14 cellular contexts compared by ENCODE assay signal in genomic region chr2:169895294-169895985, GRCh38.
DNase-seq lines count a peak whose midpoint lies in the region; ATAC-seq, FAIRE-seq and TF ChIP-seq lines count a peak whose summit lies in the region.
"Had no signal": no experiment of that assay in that cellular context is flagged by ENCODE, and none has a peak within 500 bp of the region (broad histone marks: within the 10 kb centered on the region; RNA-seq: fewer than 3 reads in every experiment).

No MANE protein-coding gene starts in this region.

- H4K20me1 ChIP-seq in HepG2 (ENCODE audit: insufficient read depth, low read length): no peaks in the 10 kb centered on the region; the same call in 1 of the 2 replicates

- H2AFZ ChIP-seq in HepG2 (ENCODE audit: low read length): no peak overlapping the region
- H2AFZ ChIP-seq: neural progenitor cell had no signal

- H3K4me1 Mint-ChIP-seq in activated T-cell treated with anti-CD3 and anti-CD28 coated beads, Interleukin-2, amount 50 U/mL, for 4 hours (ENCODE audit: low read depth): peaks cover 4% of the 10 kb centered on the region

- in situ Hi-C loops in HepG2 (cut with HindIII; ENCODE audit: extremely low pct_ligation_motif_present, low pct_unique_long_range_greater_than_20kb): no loop called here

- H3K4me3 ChIP-seq in HepG2 (replicated peaks in 1 of 3; ENCODE audit: insufficient read depth in 1 of 3, low read depth in 2 of 3, low read length in 3 of 3) (no peak overlapping the region), right lobe of liver (no peak overlapping the region), aorta (ENCODE audit: low read length in 2 of 2) (no peak overlapping the region)
- H3K4me3 ChIP-seq: neural progenitor cell had no signal

- POLR2A ChIA-PET in HepG2 (lab: Yijun Ruan, JAX): no interaction called here

- intact Hi-C loops in HepG2 (cut with micrococcal nuclease; ENCODE audit: unreplicated experiment) (no loop called here), right lobe of liver (cut with DNase I) (no loop called here), Right ventricle myocardium inferior (cut with DNase I) (no loop called here), aorta (cut with DNase I) (no loop called here)

- no peak overlapping the region for H3K4me3 Mint-ChIP-seq in activated T-cell treated with anti-CD3 and anti-CD28 coated beads, Interleukin-2, amount 50 U/mL, for 4 hours
- H3K4me3 Mint-ChIP-seq: activated naive CD4-positive, alpha-beta T cell treated with anti-CD3 and anti-CD28 coated beads for 36 hours; neural progenitor cell had no signal

- no peak for TF ChIP-seq CTCF in HepG2 (CRISPR knock-in tag; IDR thresholded peaks at IDR 0.05)
- no peak for TF ChIP-seq CTCF in right lobe of liver (IDR thresholded peaks at IDR 0.05)

- no peaks in the 10 kb centered on the region for H3K79me2 ChIP-seq in HepG2 (ENCODE audit: insufficient read depth, low read length)

- H3K27me3 Mint-ChIP-seq in activated T-cell treated with anti-CD3 and anti-CD28 coated beads, Interleukin-2, amount 50 U/mL, for 4 hours (ENCODE audit: low read depth): no peaks in the 10 kb centered on the region

- CTCF ChIA-PET in HepG2 (lab: Yijun Ruan, JAX; ENCODE audit: low intra/inter-chr PET ratio, low total read pairs): no interaction called here

- H3K27me3 ChIP-seq in HepG2 (ENCODE audit: control insufficient read depth in 1 of 2, insufficient read depth in 2 of 2, low read length in 2 of 2) (no peaks in the 10 kb centered on the region), right lobe of liver (no peaks in the 10 kb centered on the region), aorta (ENCODE audit: control insufficient read depth in 1 of 2, insufficient read depth in 2 of 2, low read length in 1 of 2) (no peaks in the 10 kb centered on the region)
- H3K27me3 ChIP-seq: neural progenitor cell had no signal

- peaks cover 26% of the 10 kb centered on the region for H3K36me3 Mint-ChIP-seq in activated T-cell treated with anti-CD3 and anti-CD28 coated beads, Interleukin-2, amount 50 U/mL, for 4 hours (ENCODE audit: insufficient read depth)

- 99% methylated on average over 3 of the region's 3 CpGs for WGBS in HepG2 (ENCODE audit: low lambda C conversion rate)
- 94% methylated on average over 3 of the region's 3 CpGs for WGBS in right lobe of liver (ENCODE audit: insufficient coverage, low coverage, low lambda C conversion rate, missing lambda C conversion rate)
- 95 to 98% methylated on average over 3 of the region's 3 CpGs for WGBS in aorta, 2 donors

- no peak for FAIRE-seq in HepG2 (lab: Jason Lieb, UNC)

- H3K36me3 ChIP-seq in HepG2 (replicated peaks in 1 of 2; ENCODE audit: control insufficient read depth in 1 of 2, insufficient read depth in 2 of 2, low read length in 2 of 2) (peaks cover 4 to 35% of the 10 kb centered on the region in 2 experiments; a peak in 4 of 5 replicates), right lobe of liver (peaks cover 0 to 7% (median 2%) of the 10 kb centered on the region in 4 donors), aorta (ENCODE audit: control insufficient read depth in 1 of 2, insufficient read depth in 2 of 2, low read length in 1 of 2) (no peaks in the 10 kb centered on the region)
- H3K36me3 ChIP-seq: neural progenitor cell had no signal

- no peaks in the 10 kb centered on the region for H3K9me3 Mint-ChIP-seq in activated T-cell treated with anti-CD3 and anti-CD28 coated beads, Interleukin-2, amount 50 U/mL, for 4 hours
- H3K9me3 Mint-ChIP-seq: activated naive CD4-positive, alpha-beta T cell treated with anti-CD3 and anti-CD28 coated beads for 36 hours; neural progenitor cell had no signal

- TF ChIP-seq POLR2A in HepG2 (IDR thresholded peaks at IDR 0.05; ENCODE audit: insufficient read depth in 1 of 2, low read depth in 2 of 2, low read length in 2 of 2): no peak
- TF ChIP-seq POLR2A in right lobe of liver (IDR thresholded peaks at IDR 0.05): no peak

- TF ChIP-seq RAD21 in HepG2 (CRISPR knock-in tag; IDR thresholded peaks at IDR 0.05): no peak

- DNase-seq in HepG2 (ENCODE audit: low spot score) (no peak), right lobe of liver (no peak), iris pigment epithelial cell (ENCODE audit: low read depth) (peak; percentile 49), Right ventricle myocardium inferior (ENCODE audit: missing footprints) (no peak), aorta (no peak)
- DNase-seq in activated T-cell treated with anti-CD3 and anti-CD28 coated beads, Interleukin-2, amount 50 U/mL, for 4 hours: no peak
- DNase-seq: activated naive CD4-positive, alpha-beta T cell treated with anti-CD3 and anti-CD28 coated beads for 36 hours; caudate nucleus; hippocampal formation; left ventricle myocardium superior; SK-N-SH had no signal

- BruUV-seq in HepG2 (replicated peaks; lab: Mats Ljungman, UMichigan): TSS peak; percentile 18

- H3K9me3 ChIP-seq in HepG2 (ENCODE audit: low read length): no peaks in the 10 kb centered on the region
- no peaks in the 10 kb centered on the region for H3K9me3 ChIP-seq in right lobe of liver
- H3K9me3 ChIP-seq in aorta (ENCODE audit: control insufficient read depth, low read length): no peaks in the 10 kb centered on the region
- H3K9me3 ChIP-seq: SK-N-SH had no signal

- no peak for ATAC-seq in HepG2
- no peak for ATAC-seq in right lobe of liver
- ATAC-seq in Right ventricle myocardium inferior: no peak
- no peak for ATAC-seq in aorta (ENCODE audit: low FRiP score)
- ATAC-seq in activated T-cell treated with anti-CD3 and anti-CD28 coated beads, Interleukin-2, amount 50 U/mL, for 4 hours: no peak
- no peak for ATAC-seq in GM18909 (IDR thresholded peaks at IDR 0.05; ENCODE audit: poor library complexity, unreplicated experiment)
- ATAC-seq: left ventricle myocardium superior had no signal

- no peak overlapping the region for H3K9ac ChIP-seq in HepG2 (ENCODE audit: insufficient read depth, low read depth, low read length)
- H3K9ac ChIP-seq: neural progenitor cell, SK-N-SH had no signal

- no peak overlapping the region for H3K27ac ChIP-seq in HepG2 (ENCODE audit: extremely low read length, insufficient read depth, low read length)
- no peak overlapping the region for H3K27ac ChIP-seq in right lobe of liver
- H3K27ac ChIP-seq in angular gyrus (ENCODE audit: low read depth, low read length): peak overlapping the region; percentile 25
- H3K27ac ChIP-seq in aorta (ENCODE audit: low read depth in 1 of 2, low read length in 2 of 2): no peak overlapping the region
- H3K27ac ChIP-seq: neural progenitor cell had no signal

- H3K4me2 ChIP-seq in HepG2 (ENCODE audit: low read depth, low read length): no peak overlapping the region
- H3K4me2 ChIP-seq: neural progenitor cell, SK-N-SH had no signal

- H3K4me1 ChIP-seq in HepG2 (ENCODE audit: insufficient read depth, low read length): no peaks in the 10 kb centered on the region
- H3K4me1 ChIP-seq in right lobe of liver: no peaks in the 10 kb centered on the region
- peaks cover 0 to 2% of the 10 kb centered on the region in 2 donors for H3K4me1 ChIP-seq in aorta (ENCODE audit: control insufficient read depth in 1 of 2, insufficient read depth in 2 of 2, low read length in 2 of 2)
- H3K4me1 ChIP-seq: neural progenitor cell had no signal

- TF ChIP-seq EP300 in HepG2 (IDR thresholded peaks at IDR 0.05; ENCODE audit: low read depth in 2 of 2, low read length in 2 of 2) (no peak), HepG2 (CRISPR knock-in tag; IDR thresholded peaks at IDR 0.05; ENCODE audit: borderline replicate concordance) (no peak)

TF ChIP-seq in HepG2, 621 proteins besides CTCF, POLR2A, EP300 and RAD21:
- no peak for TF ChIP-seq GTF2F1 (IDR thresholded peaks at IDR 0.05; ENCODE audit: low read length)
- peak; percentile 78; the same call in 1 of the 2 replicates for TF ChIP-seq NFE2 (CRISPR knock-in tag; IDR thresholded peaks at IDR 0.05)
- peak; percentile 34 to 58; a peak in 3 of 4 replicates for TF ChIP-seq MAFK (conservative IDR thresholded peaks at IDR 0.05 in 1 of 2, IDR thresholded peaks at IDR 0.05 in 1 of 2; ENCODE audit: low read length in 2 of 2)
- no peak for TF ChIP-seq ZNF567 (CRISPR knock-in tag; IDR thresholded peaks at IDR 0.05; ENCODE audit: borderline replicate concordance)
TF ChIP-seq in HepG2: peak in this region for 2.
